Comparison of ENCODE assay signal across 24 cellular contexts in the genomic region with DNA sequence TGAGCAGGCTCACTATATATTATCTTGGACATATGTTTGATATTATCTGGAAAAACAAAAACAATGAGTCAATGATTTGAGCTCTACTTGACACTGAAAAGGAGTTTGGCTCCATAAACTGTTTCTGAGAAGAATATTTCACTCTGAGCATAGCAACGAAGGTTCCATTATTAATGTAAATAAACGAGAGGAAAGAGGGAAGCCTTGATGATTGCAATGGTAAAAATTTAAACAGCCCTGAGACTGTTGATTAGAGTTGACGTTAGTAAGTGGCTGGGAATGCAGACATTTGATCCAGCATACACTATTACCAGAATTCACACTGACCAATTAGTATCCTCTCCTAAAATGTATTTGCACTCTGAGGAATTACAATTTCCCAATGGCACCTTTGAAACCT.
DNase-seq lines count a peak whose midpoint lies in the region; FAIRE-seq and TF ChIP-seq lines count a peak whose summit lies in the region.
"Had no signal": no experiment of that assay in that cellular context is flagged by ENCODE, and none has a peak within 500 bp of the region (broad histone marks: within the 10 kb centered on the region; RNA-seq: fewer than 3 reads in every experiment).

No MANE protein-coding gene starts in this region.

- FAIRE-seq in HTR-8/SVneo (lab: Jason Lieb, UNC): no peak
- FAIRE-seq: A204.1, GM18507 had no signal

- POLR2A ChIA-PET in RWPE1 (lab: Yijun Ruan, JAX; ENCODE audit: low non-redundant PET): no interaction called here

- DNase-seq in HTR-8/SVneo (ENCODE audit: insufficient read length, low spot score): peak; percentile 1
- DNase-seq in astrocyte of the hippocampus (ENCODE audit: low read depth, low spot score): peak; percentile 32
- peak; percentile 3 for DNase-seq in fibroblast of pulmonary artery (ENCODE audit: low read depth)
- no peak for DNase-seq in osteocyte (ENCODE audit: extremely low spot score, unreplicated experiment)
- no peak for DNase-seq in activated CD4-positive, alpha-beta T cell treated with anti-CD3 and anti-CD28 coated beads, Interleukin-2, amount 10 ng/mL, durations not matched to agents 24 days and 14 days
- no peak for DNase-seq in UCSD-AML1 (lab: John Stamatoyannopoulos, UW; ENCODE audit: unreplicated experiment)
- DNase-seq in RWPE1 (ENCODE audit: low spot score): no peak
- DNase-seq in cortex of kidney (lab: John Stamatoyannopoulos, UW): no peak
- DNase-seq: GDM1, HCEC 1CT, Karpas-422, MV-4-11, NCI-H1105 treated with DMSO at 0.1 percent for 48 hours, NCI-H2029 treated with DMSO at 0.1 percent for 48 hours, NCI-H226, NCI-H510A treated with DMSO at 0.1 percent for 48 hours, NCI-H774, OCI-M1, Right ventricle myocardium superior had no signal

- H3K27ac Mint-ChIP-seq in osteocyte (ENCODE audit: unreplicated experiment): peak overlapping the region; percentile 61
- no peak overlapping the region for H3K27ac Mint-ChIP-seq in activated CD4-positive, alpha-beta T cell treated with anti-CD3 and anti-CD28 coated beads, Interleukin-2, amount 10 ng/mL, durations not matched to agents 24 days and 14 days
- H3K27ac Mint-ChIP-seq: B cell, CD14-positive monocyte, GM23338 had no signal

- H3K36me3 Mint-ChIP-seq in osteocyte (ENCODE audit: unreplicated experiment): no peaks in the 10 kb centered on the region
- H3K36me3 Mint-ChIP-seq in activated CD4-positive, alpha-beta T cell treated with anti-CD3 and anti-CD28 coated beads, Interleukin-2, amount 10 ng/mL, durations not matched to agents 24 days and 14 days (ENCODE audit: low read depth): no peaks in the 10 kb centered on the region
- H3K36me3 Mint-ChIP-seq: CD14-positive monocyte had no signal

- no peaks in the 10 kb centered on the region for H3K27me3 Mint-ChIP-seq in osteocyte (ENCODE audit: unreplicated experiment)
- no peaks in the 10 kb centered on the region for H3K27me3 Mint-ChIP-seq in activated CD4-positive, alpha-beta T cell treated with anti-CD3 and anti-CD28 coated beads, Interleukin-2, amount 10 ng/mL, durations not matched to agents 24 days and 14 days
- H3K27me3 Mint-ChIP-seq: B cell had no signal

- peaks cover 19% of the 10 kb centered on the region for H3K4me1 Mint-ChIP-seq in osteocyte (ENCODE audit: unreplicated experiment)
- H3K4me1 Mint-ChIP-seq in activated CD4-positive, alpha-beta T cell treated with anti-CD3 and anti-CD28 coated beads, Interleukin-2, amount 10 ng/mL, durations not matched to agents 24 days and 14 days: no peaks in the 10 kb centered on the region
- H3K4me1 Mint-ChIP-seq: B cell, CD14-positive monocyte, GM23338 had no signal

- TF ChIP-seq CTCF in fibroblast of pulmonary artery (IDR thresholded peaks at IDR 0.05; ENCODE audit: low read length, missing control alignments) (no peak), osteocyte (IDR thresholded peaks at IDR 0.05) (no peak), RWPE1 (conservative IDR thresholded peaks at IDR 0.05; ENCODE audit: low read depth) (no peak)

- H3K4me3 ChIP-seq in fibroblast of pulmonary artery (replicated peaks; ENCODE audit: low read depth, low read length): no peak overlapping the region
- H3K4me3 ChIP-seq: GM23338 had no signal

- H3K4me3 Mint-ChIP-seq in osteocyte (ENCODE audit: unreplicated experiment): peak overlapping the region; percentile 3
- H3K4me3 Mint-ChIP-seq in activated CD4-positive, alpha-beta T cell treated with anti-CD3 and anti-CD28 coated beads, Interleukin-2, amount 10 ng/mL, durations not matched to agents 24 days and 14 days: no peak overlapping the region
- H3K4me3 Mint-ChIP-seq: B cell, CD14-positive monocyte, GM23338 had no signal

- CTCF ChIA-PET in RWPE1 (lab: Yijun Ruan, JAX): no interaction called here

- intact Hi-C loops in activated CD4-positive, alpha-beta T cell treated with anti-CD3 and anti-CD28 coated beads, Interleukin-2, amount 10 ng/mL, durations not matched to agents 24 days and 14 days (cut with micrococcal nuclease): no loop called here

- no peaks in the 10 kb centered on the region for H3K9me3 Mint-ChIP-seq in osteocyte (ENCODE audit: unreplicated experiment)
- H3K9me3 Mint-ChIP-seq in activated CD4-positive, alpha-beta T cell treated with anti-CD3 and anti-CD28 coated beads, Interleukin-2, amount 10 ng/mL, durations not matched to agents 24 days and 14 days: no peaks in the 10 kb centered on the region
- H3K9me3 Mint-ChIP-seq: CD14-positive monocyte, GM23338 had no signal

- no peak overlapping the region for H3K27ac ChIP-seq in RWPE1

Comparison
In these comparisons a context has a peak if more than half of its experiments do, and no peak if none do; other contexts are left out.
1. DNase-seq: peak in HTR-8/SVneo (single experiment), astrocyte of the hippocampus (single experiment) and fibroblast of pulmonary artery (single experiment); none in osteocyte (single experiment), activated CD4-positive, alpha-beta T cell treated with anti-CD3 and anti-CD28 coated beads, Interleukin-2, amount 10 ng/mL, durations not matched to agents 24 days and 14 days (single experiment), UCSD-AML1 (single experiment), RWPE1 (single experiment) and cortex of kidney (single experiment).